ENCODE assay signal across 33 cellular contexts in the genomic region with DNA sequence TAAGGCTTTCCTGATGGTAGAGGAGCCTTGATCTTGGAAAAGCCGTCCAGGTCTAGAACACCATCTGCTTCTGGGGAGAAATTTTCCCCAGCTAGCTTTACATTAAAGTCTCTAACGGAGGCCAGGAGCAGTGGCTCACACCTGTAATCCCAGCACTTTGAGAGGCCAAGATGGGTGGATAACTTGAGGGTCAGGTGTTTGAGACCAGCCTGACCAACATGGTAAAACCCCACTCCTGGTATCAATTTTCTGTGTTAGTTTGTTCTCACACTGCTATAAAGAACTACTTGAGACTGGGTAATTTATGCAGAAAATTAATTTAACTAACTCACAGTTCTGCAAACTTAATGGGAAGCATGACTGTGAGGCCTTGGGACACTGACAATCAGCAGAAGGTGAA. TPM values are rescaled to one million over a fixed set of nuclear protein-coding genes. Genes with fewer than 3 reads are reported as not detected.
"Had no signal": no experiment of that assay in that cellular context is flagged by ENCODE, and none has a peak within 500 bp of the region (broad histone marks: within the 10 kb centered on the region; RNA-seq: fewer than 3 reads in every experiment).

No MANE protein-coding gene starts in this region.

- DNase-seq: stimulated activated CD4-positive, alpha-beta T cell treated with anti-CD3 and anti-CD28 coated beads, Interleukin-2, amount 100 ng/mL, for 48 hours; stimulated activated CD4-positive, alpha-beta T cell treated with anti-CD3 and anti-CD28 coated beads, Interleukin-4, amount 100 ng/mL, for 1 hour; stimulated activated CD4-positive, alpha-beta T cell treated with anti-CD3 and anti-CD28 coated beads, Interleukin-4, amount 100 ng/mL, for 24 hours; stimulated activated CD4-positive, alpha-beta T cell treated with anti-CD3 and anti-CD28 coated beads, Interleukin-4, amount 100 ng/mL, for 4 hours; stimulated activated CD8-positive, alpha-beta memory T cell treated with anti-CD3 and anti-CD28 coated beads, Interleukin-4, amount 100 ng/mL, for 48 hours; stimulated activated naive B cell treated with anti-CD40 and anti-IgM and Interleukin-4, amounts not matched to agents 10 μg/mL and 1 μg/mL and 100 μg/mL, for 72 hours; stimulated activated naive CD4-positive, alpha-beta T cell; stimulated activated naive CD4-positive, alpha-beta T cell treated with Interleukin-2 at 50 U/mL for 16 hours; stimulated activated naive CD8-positive, alpha-beta T cell treated with anti-CD3 and anti-CD28 coated beads, Interleukin-15, amount 100 ng/mL, for 72 hours; stimulated activated naive CD8-positive, alpha-beta T cell treated with anti-CD3 and anti-CD28 coated beads, Interleukin-15, Interleukin-2, amounts not matched to agents 100 U/mL and 50 U/mL, for 24 hours; stomach; substantia nigra; testis; thyroid gland; tibial artery; transverse colon; trophoblast cell; upper lobe of left lung; upper lobe of right lung; uterus had no signal

- ATAC-seq: stimulated activated effector memory CD8-positive, alpha-beta T cell treated with anti-CD3 and anti-CD28 coated beads, Interleukin-12 subunit alpha, Interleukin-12 subunit beta, amount 100 ng/mL, for 72 hours; stimulated activated memory B cell treated with anti-CD40 and anti-IgM and Interleukin-4, amounts not matched to agents 10 μg/mL and 1 μg/mL and 100 μg/mL, for 72 hours; stimulated activated naive B cell treated with anti-CD40 and anti-IgM and Interleukin-4, amounts not matched to agents 10 μg/mL and 1 μg/mL and 100 μg/mL, for 72 hours; stimulated activated naive CD8-positive, alpha-beta T cell treated with anti-CD3 and anti-CD28 coated beads, Interleukin-15, amount 100 ng/mL, for 72 hours; stimulated activated naive CD8-positive, alpha-beta T cell treated with anti-CD3 and anti-CD28 coated beads, Interleukin-15, Interleukin-2, amounts not matched to agents 100 U/mL and 50 U/mL, for 24 hours; upper lobe of right lung had no signal

- H3K9me3 Mint-ChIP-seq: stimulated activated effector memory CD8-positive, alpha-beta T cell treated with anti-CD3 and anti-CD28 coated beads, Interleukin-12 subunit alpha, Interleukin-12 subunit beta, amount 100 ng/mL, for 72 hours; stimulated activated memory B cell treated with anti-CD40 and anti-IgM and Interleukin-4, amounts not matched to agents 10 μg/mL and 1 μg/mL and 100 μg/mL, for 72 hours; stimulated activated naive CD8-positive, alpha-beta T cell treated with anti-CD3 and anti-CD28 coated beads, Interleukin-15, amount 100 ng/mL, for 72 hours; stimulated activated naive CD8-positive, alpha-beta T cell treated with anti-CD3 and anti-CD28 coated beads, Interleukin-15, Interleukin-2, amounts not matched to agents 100 ng/mL and 50 ng/mL, for 24 hours had no signal

- H3K4me1 Mint-ChIP-seq: stimulated activated effector memory CD8-positive, alpha-beta T cell treated with anti-CD3 and anti-CD28 coated beads, Interleukin-12 subunit alpha, Interleukin-12 subunit beta, amount 100 ng/mL, for 72 hours; stimulated activated memory B cell treated with anti-CD40 and anti-IgM and Interleukin-4, amounts not matched to agents 10 μg/mL and 1 μg/mL and 100 μg/mL, for 72 hours; stimulated activated naive B cell treated with anti-CD40 and anti-IgM and Interleukin-4, amounts not matched to agents 10 μg/mL and 1 μg/mL and 100 μg/mL, for 72 hours; stimulated activated naive CD8-positive, alpha-beta T cell treated with anti-CD3 and anti-CD28 coated beads, Interleukin-15, amount 100 ng/mL, for 72 hours had no signal

- H3K27ac ChIP-seq: stomach, suprapubic skin, testis, thoracic aorta, thyroid gland, tibial artery, tibial nerve, transverse colon, upper lobe of left lung, upper lobe of right lung, uterus, vagina had no signal

- H3K36me3 Mint-ChIP-seq: stimulated activated effector memory CD8-positive, alpha-beta T cell treated with anti-CD3 and anti-CD28 coated beads, Interleukin-12 subunit alpha, Interleukin-12 subunit beta, amount 100 ng/mL, for 72 hours; stimulated activated memory B cell treated with anti-CD40 and anti-IgM and Interleukin-4, amounts not matched to agents 10 μg/mL and 1 μg/mL and 100 μg/mL, for 72 hours; stimulated activated naive B cell treated with anti-CD40 and anti-IgM and Interleukin-4, amounts not matched to agents 10 μg/mL and 1 μg/mL and 100 μg/mL, for 72 hours; type B pancreatic cell had no signal

- H3K27ac Mint-ChIP-seq: stimulated activated effector memory CD8-positive, alpha-beta T cell treated with anti-CD3 and anti-CD28 coated beads, Interleukin-12 subunit alpha, Interleukin-12 subunit beta, amount 100 ng/mL, for 72 hours; stimulated activated memory B cell treated with anti-CD40 and anti-IgM and Interleukin-4, amounts not matched to agents 10 μg/mL and 1 μg/mL and 100 μg/mL, for 72 hours; stimulated activated naive B cell treated with anti-CD40 and anti-IgM and Interleukin-4, amounts not matched to agents 10 μg/mL and 1 μg/mL and 100 μg/mL, for 72 hours; stimulated activated naive CD8-positive, alpha-beta T cell treated with anti-CD3 and anti-CD28 coated beads, Interleukin-15, amount 100 ng/mL, for 72 hours; stimulated activated naive CD8-positive, alpha-beta T cell treated with anti-CD3 and anti-CD28 coated beads, Interleukin-15, Interleukin-2, amounts not matched to agents 100 ng/mL and 50 ng/mL, for 24 hours; type B pancreatic cell had no signal

- FAIRE-seq: urothelium cell line had no signal

- H3K9me3 ChIP-seq: suprapubic skin, testis, thoracic aorta, thyroid gland, tibial artery, tibial nerve, transverse colon, upper lobe of left lung, upper lobe of right lung, uterus, vagina had no signal

- H3K27me3 ChIP-seq: suprapubic skin, testis, thyroid gland, tibial artery, tibial nerve, transverse colon, upper lobe of left lung, upper lobe of right lung, uterus, vagina had no signal

- H3K4me3 ChIP-seq: stomach, suprapubic skin, testis, thoracic aorta, thyroid gland, tibial artery, tibial nerve, transverse colon, upper lobe of left lung, upper lobe of right lung, uterus, vagina had no signal

- H3K4me3 Mint-ChIP-seq: stimulated activated effector memory CD8-positive, alpha-beta T cell treated with anti-CD3 and anti-CD28 coated beads, Interleukin-12 subunit alpha, Interleukin-12 subunit beta, amount 100 ng/mL, for 72 hours; stimulated activated memory B cell treated with anti-CD40 and anti-IgM and Interleukin-4, amounts not matched to agents 10 μg/mL and 1 μg/mL and 100 μg/mL, for 72 hours; stimulated activated naive B cell treated with anti-CD40 and anti-IgM and Interleukin-4, amounts not matched to agents 10 μg/mL and 1 μg/mL and 100 μg/mL, for 72 hours; stimulated activated naive CD8-positive, alpha-beta T cell treated with anti-CD3 and anti-CD28 coated beads, Interleukin-15, amount 100 ng/mL, for 72 hours; stimulated activated naive CD8-positive, alpha-beta T cell treated with anti-CD3 and anti-CD28 coated beads, Interleukin-15, Interleukin-2, amounts not matched to agents 100 ng/mL and 50 ng/mL, for 24 hours; type B pancreatic cell had no signal

- H3K36me3 ChIP-seq: stomach, suprapubic skin, thoracic aorta, thyroid gland, tibial artery, tibial nerve, transverse colon, upper lobe of left lung, upper lobe of right lung, uterus, vagina had no signal

- H3K4me1 ChIP-seq: stomach, testis, tibial artery, tibial nerve, transverse colon, upper lobe of left lung, upper lobe of right lung, uterus, vagina had no signal

RNA-seq across cellular contexts. Expression of gene FAM209B, which starts 37.8 kb away (rescaled TPM):
- total RNA-seq: stomach, subcutaneous adipose tissue, temporal lobe, thoracic aorta, tibial nerve, upper lobe of right lung, ureter, urinary bladder, vagina had no signal

RNA-seq across cellular contexts. Expression of gene FAM209A, which starts 46.3 kb away (rescaled TPM):
- total RNA-seq: temporal lobe, thoracic aorta, tibial nerve, transverse colon, ureter, urinary bladder, vagina had no signal
